Comparison of ENCODE assay signal across 2 cellular contexts in the genomic region with DNA sequence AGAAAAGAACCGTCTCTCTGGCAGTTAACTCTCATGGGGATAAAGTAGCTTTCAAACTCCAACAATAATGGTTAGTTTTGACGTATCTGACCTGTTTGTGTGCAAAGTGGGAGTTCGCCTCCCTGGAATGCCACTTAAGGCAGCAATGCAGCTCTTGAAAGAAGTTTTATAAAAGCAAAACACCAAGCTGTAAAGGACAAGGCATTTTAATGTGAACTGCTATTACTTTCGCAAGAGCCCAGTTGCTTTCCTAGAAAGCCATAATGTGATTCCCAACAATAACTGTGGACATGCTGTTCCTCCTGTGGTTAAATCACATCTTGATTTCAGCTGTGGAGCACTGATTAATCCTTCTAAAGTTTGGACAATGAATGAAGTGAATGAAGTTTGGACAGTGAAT.
TF ChIP-seq lines count a peak whose summit lies in the region.

No MANE protein-coding gene starts in this region.

TF ChIP-seq in IMR-90, 13 proteins besides CTCF, POLR2A, EP300 and RAD21:
- TF ChIP-seq, protein P1, sequence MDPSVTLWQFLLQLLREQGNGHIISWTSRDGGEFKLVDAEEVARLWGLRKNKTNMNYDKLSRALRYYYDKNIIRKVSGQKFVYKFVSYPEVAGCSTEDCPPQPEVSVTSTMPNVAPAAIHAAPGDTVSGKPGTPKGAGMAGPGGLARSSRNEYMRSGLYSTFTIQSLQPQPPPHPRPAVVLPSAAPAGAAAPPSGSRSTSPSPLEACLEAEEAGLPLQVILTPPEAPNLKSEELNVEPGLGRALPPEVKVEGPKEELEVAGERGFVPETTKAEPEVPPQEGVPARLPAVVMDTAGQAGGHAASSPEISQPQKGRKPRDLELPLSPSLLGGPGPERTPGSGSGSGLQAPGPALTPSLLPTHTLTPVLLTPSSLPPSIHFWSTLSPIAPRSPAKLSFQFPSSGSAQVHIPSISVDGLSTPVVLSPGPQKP (IDR thresholded peaks at IDR 0.05; ENCODE audit: borderline replicate concordance, low read depth, low read length) = no peak
- TF ChIP-seq RCOR1 (IDR thresholded peaks at IDR 0.05; ENCODE audit: insufficient replicate concordance, low read length) (no peak), MAFK (IDR thresholded peaks at IDR 0.05; ENCODE audit: low read depth, low read length) (no peak), FOS (IDR thresholded peaks at IDR 0.05; ENCODE audit: low read depth, low read length) (no peak), CEBPB (IDR thresholded peaks at IDR 0.05; ENCODE audit: low read depth, low read length) (no peak), RFX5 (IDR thresholded peaks at IDR 0.05; ENCODE audit: low read depth, low read length) (no peak), SMC3 (IDR thresholded peaks at IDR 0.05; ENCODE audit: low read depth, low read length) (no peak), MAZ (IDR thresholded peaks at IDR 0.05; ENCODE audit: borderline replicate concordance, low read depth, low read length) (no peak), MXI1 (IDR thresholded peaks at IDR 0.05; ENCODE audit: borderline replicate concordance, low read depth, low read length) (no peak), NFE2L2 (IDR thresholded peaks at IDR 0.05; ENCODE audit: low read depth, low read length) (no peak), BHLHE40 (IDR thresholded peaks at IDR 0.05; ENCODE audit: low read depth, low read length) (no peak), CHD1 (IDR thresholded peaks at IDR 0.05; ENCODE audit: low read depth, low read length) (no peak)
- TF ChIP-seq, protein P2, sequence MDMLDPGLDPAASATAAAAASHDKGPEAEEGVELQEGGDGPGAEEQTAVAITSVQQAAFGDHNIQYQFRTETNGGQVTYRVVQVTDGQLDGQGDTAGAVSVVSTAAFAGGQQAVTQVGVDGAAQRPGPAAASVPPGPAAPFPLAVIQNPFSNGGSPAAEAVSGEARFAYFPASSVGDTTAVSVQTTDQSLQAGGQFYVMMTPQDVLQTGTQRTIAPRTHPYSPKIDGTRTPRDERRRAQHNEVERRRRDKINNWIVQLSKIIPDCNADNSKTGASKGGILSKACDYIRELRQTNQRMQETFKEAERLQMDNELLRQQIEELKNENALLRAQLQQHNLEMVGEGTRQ (IDR thresholded peaks at IDR 0.05; ENCODE audit: low read depth, low read length) = no peak

TF ChIP-seq in neural cell, 6 proteins besides CTCF, POLR2A, EP300 and RAD21:
- TF ChIP-seq SMC3 (conservative IDR thresholded peaks at IDR 0.05; ENCODE audit: poor library complexity) = no peak
- peak; percentile 64 for TF ChIP-seq POLR2AphosphoS5 (IDR thresholded peaks at IDR 0.05)
- TF ChIP-seq TAF1 (IDR thresholded peaks at IDR 0.05; ENCODE audit: low read depth) = no peak
TF ChIP-seq in neural cell: peak in this region for 1.
